9 cellular contexts compared by ENCODE assay signal in genomic region chr21:41954654-41955499, GRCh38. TPM values are rescaled to one million over a fixed set of nuclear protein-coding genes. Genes with fewer than 3 reads are reported as not detected.
A peak's percentile ranks its signal among the peaks of the same experiment; 100 is the strongest.
DNase-seq lines count a peak whose midpoint lies in the region; ATAC-seq, FAIRE-seq and TF ChIP-seq lines count a peak whose summit lies in the region.
"Had no signal": no experiment of that assay in that cellular context is flagged by ENCODE, and none has a peak within 500 bp of the region (broad histone marks: within the 10 kb centered on the region; RNA-seq: fewer than 3 reads in every experiment).

No MANE protein-coding gene starts in this region.

- no peaks in the 10 kb centered on the region for H3K9me2 ChIP-seq in PC-3 (replicated peaks; ENCODE audit: low read length)

- peak overlapping the region; percentile 5 to 8 for H3K4me3 Mint-ChIP-seq in effector memory CD8-positive, alpha-beta T cell

- POLR2A ChIA-PET in PC-3 (lab: Charles Lee; ENCODE audit: unreplicated experiment): no interaction called here

- H3K36me3 ChIP-seq in PC-3 (ENCODE audit: low read depth, low read length): peaks cover 13% of the 10 kb centered on the region
- no peaks in the 10 kb centered on the region for H3K36me3 ChIP-seq in thyroid gland
- H3K36me3 ChIP-seq: lower lobe of right lung had no signal

- no TSS peak for BruUV-seq in PC-3 (replicated peaks; lab: Mats Ljungman, UMichigan)

- intact Hi-C loops in PC-3 (cut with micrococcal nuclease): loop anchor here (5.0 kb wide), 1 partner anchor 142 kb away; no protein-coding TSS in a partner anchor
- intact Hi-C loops in sciatic nerve (cut with DNase I): no loop called here
- intact Hi-C loops in thyroid gland (cut with DNase I): no loop called here

- H3K9me3 ChIP-seq in PC-3 (ENCODE audit: low read length) (no peaks in the 10 kb centered on the region), thyroid gland (no peaks in the 10 kb centered on the region)
- H3K9me3 ChIP-seq: lower lobe of right lung, MG63 had no signal

- peak; percentile 98 for FAIRE-seq in GM12891 (lab: Jason Lieb, UNC)

- H3K27ac Mint-ChIP-seq in effector memory CD8-positive, alpha-beta T cell: no peak overlapping the region

- ATAC-seq in PC-3 (no peak), sciatic nerve (peak; percentile 1)
- no peak for ATAC-seq in effector memory CD8-positive, alpha-beta T cell (replicated peaks)

- peaks cover 44 to 65% of the 10 kb centered on the region in 2 donors for H3K27me3 Mint-ChIP-seq in effector memory CD8-positive, alpha-beta T cell

- peaks cover 0 to 5% of the 10 kb centered on the region in 2 donors for H3K4me1 Mint-ChIP-seq in effector memory CD8-positive, alpha-beta T cell (ENCODE audit: low read depth in 2 of 2)

- peak overlapping the region; percentile 64 for H3K4me2 ChIP-seq in PC-3 (ENCODE audit: low read length)

- TF ChIP-seq CTCF in PC-3 (conservative IDR thresholded peaks at IDR 0.05; ENCODE audit: low read depth, low read length): no peak
- no peak for TF ChIP-seq CTCF in thyroid gland (IDR thresholded peaks at IDR 0.05)

- H3K4me3 ChIP-seq in PC-3 (ENCODE audit: low read length): peak overlapping the region; percentile 32; the same call in 1 of the 2 replicates
- no peak overlapping the region for H3K4me3 ChIP-seq in thyroid gland (replicated peaks in 1 of 3)

- peak overlapping the region; percentile 73 for H3K9ac ChIP-seq in PC-3 (ENCODE audit: low read length)

- WGBS in thyroid gland, 2 donors: 94 to 95% methylated on average over 20 of the region's 20 CpGs

- TF ChIP-seq POLR2A in GM12891 (IDR thresholded peaks at IDR 0.05; ENCODE audit: low read depth, low read length) (no peak), thyroid gland (IDR thresholded peaks at IDR 0.05) (no peak)

- H3K27ac ChIP-seq in PC-3 (ENCODE audit: low read length): peak overlapping the region; percentile 98
- no peak overlapping the region for H3K27ac ChIP-seq in thyroid gland
- H3K27ac ChIP-seq: lower lobe of right lung had no signal

- no peak overlapping the region for H2AFZ ChIP-seq in PC-3 (ENCODE audit: low read length)

- no peaks in the 10 kb centered on the region for H3K27me3 ChIP-seq in PC-3 (ENCODE audit: low read length)
- H3K27me3 ChIP-seq in thyroid gland: no peaks in the 10 kb centered on the region
- H3K27me3 ChIP-seq: MG63 had no signal

- H3K79me2 ChIP-seq in PC-3 (ENCODE audit: low read length): peaks cover 44% of the 10 kb centered on the region

- no peaks in the 10 kb centered on the region for H3K9me3 Mint-ChIP-seq in effector memory CD8-positive, alpha-beta T cell

- H3K4me1 ChIP-seq in PC-3 (ENCODE audit: insufficient read depth, low read length) (peaks cover 69% of the 10 kb centered on the region), thyroid gland (peaks cover 13 to 29% of the 10 kb centered on the region in 2 donors)

- DNase-seq in GM12891 (ENCODE audit: insufficient read length, low spot score) (no peak), PC-3 (no peak), sciatic nerve (ENCODE audit: low spot score) (no peak), islet precursor cell (no peak), thyroid gland (no peak)
- DNase-seq in effector memory CD8-positive, alpha-beta T cell: no peak
- DNase-seq in stimulated activated CD4-positive, alpha-beta T cell treated with anti-CD3 and anti-CD28 coated beads, Interleukin-2, amount 100 ng/mL, for 24 hours: no peak

- CTCF ChIA-PET in PC-3 (lab: Charles Lee): no interaction called here

- H3F3A ChIP-seq in PC-3 (ENCODE audit: low read length, unreplicated experiment): peaks cover 9% of the 10 kb centered on the region

- H4K20me1 ChIP-seq in PC-3 (ENCODE audit: low read length): peaks cover 33% of the 10 kb centered on the region

- H3K36me3 Mint-ChIP-seq in effector memory CD8-positive, alpha-beta T cell (ENCODE audit: insufficient read depth): no peaks in the 10 kb centered on the region

TF ChIP-seq in GM12891, 5 proteins besides CTCF, POLR2A, EP300 and RAD21:
- TF ChIP-seq POU2F2 (IDR thresholded peaks at IDR 0.05; ENCODE audit: low read depth, low read length): peak; percentile 36; the same call in 1 of the 2 replicates
- no peak for TF ChIP-seq TAF1 (IDR thresholded peaks at IDR 0.05; ENCODE audit: low read depth, low read length)
- TF ChIP-seq SPI1 (IDR thresholded peaks at IDR 0.05; ENCODE audit: low read depth, low read length): no peak
- TF ChIP-seq POLR2AphosphoS5 (IDR thresholded peaks at IDR 0.05; ENCODE audit: low read depth, low read length): 0 out of 2 replicates have a peak, but pooled peaks have one; percentile 23
- no peak for TF ChIP-seq PAX5 (IDR thresholded peaks at IDR 0.05; ENCODE audit: insufficient read depth, low read length, severe bottlenecking)
TF ChIP-seq in GM12891: peak in this region for 2.

RNA-seq across cellular contexts. Expression of gene C2CD2, which starts 1.1 kb away (rescaled TPM):
- polyA plus RNA-seq in GM12891 (2012; ENCODE audit: low read depth, missing spikeins): 9.1 TPM
- total RNA-seq in PC-3 (2014; rRNA removed) (50.4 and 81.4 TPM in 2 replicates), sciatic nerve (60.9 TPM), thyroid gland (10 to 100 TPM; 12.7 to 22.7 (median 20.0) TPM)

RNA-seq across cellular contexts. Expression of gene ZBTB21, which starts 55.3 kb away (rescaled TPM):
- polyA plus RNA-seq in GM12891 (2012; ENCODE audit: low read depth, missing spikeins): 6.1 TPM
- total RNA-seq in PC-3 (2014; rRNA removed): 8.1 and 9.2 TPM in 2 replicates
- 27.3 TPM for total RNA-seq in sciatic nerve
- total RNA-seq in thyroid gland: 10 to 100 TPM; 16.3 to 33.5 (median 18.6) TPM
